In the genomic region with DNA sequence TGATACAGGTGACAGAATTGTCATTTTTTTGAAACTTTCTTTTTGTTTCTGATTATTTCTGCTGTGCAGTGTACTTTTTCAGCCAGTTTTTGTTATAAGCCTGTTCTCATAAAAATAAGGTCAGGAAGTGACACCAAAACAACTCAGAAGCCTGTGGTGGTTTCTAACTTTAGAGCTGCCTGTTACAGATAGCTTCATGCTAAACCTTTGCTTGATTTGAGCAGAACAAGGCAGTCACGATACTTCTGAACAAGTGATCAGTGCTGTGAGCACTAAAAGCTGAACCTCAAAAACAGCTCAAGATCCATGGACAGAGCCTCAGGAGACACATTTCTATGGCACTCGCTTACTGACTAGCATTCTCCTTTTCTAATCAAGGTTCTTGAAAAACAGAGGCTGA, we compare ENCODE assay signal across 15 cellular contexts.
DNase-seq lines count a peak whose midpoint lies in the region; ATAC-seq and TF ChIP-seq lines count a peak whose summit lies in the region.
"Had no signal": no experiment of that assay in that cellular context is flagged by ENCODE, and none has a peak within 500 bp of the region (broad histone marks: within the 10 kb centered on the region; RNA-seq: fewer than 3 reads in every experiment).

No MANE protein-coding gene starts in this region.

- H3K36me3 Mint-ChIP-seq in CD4-positive, alpha-beta memory T cell, result peaks cover 11 to 13% of the 10 kb centered on the region in 2 donors
- peaks cover 35% of the 10 kb centered on the region for H3K36me3 Mint-ChIP-seq in effector memory CD8-positive, alpha-beta T cell (ENCODE audit: insufficient read depth)
- H3K36me3 Mint-ChIP-seq in HFFc6 (ENCODE audit: low read depth), result no peaks in the 10 kb centered on the region

- no peaks in the 10 kb centered on the region for H3K27me3 Mint-ChIP-seq in CD4-positive, alpha-beta memory T cell
- H3K27me3 Mint-ChIP-seq in effector memory CD8-positive, alpha-beta T cell, result no peaks in the 10 kb centered on the region
- peaks cover 6% of the 10 kb centered on the region for H3K27me3 Mint-ChIP-seq in HFFc6 (ENCODE audit: insufficient read depth)

- H3K9me3 ChIP-seq in CD4-positive, alpha-beta memory T cell (ENCODE audit: control insufficient read depth in 1 of 2, low read length in 2 of 2), result no peaks in the 10 kb centered on the region
- H3K9me3 ChIP-seq: heart right ventricle had no signal

- POLR2A ChIA-PET in CD4-positive, alpha-beta memory T cell (lab: Charles Lee; ENCODE audit: partially characterized antibody), result interaction anchor here (0.6 to 5.5 kb wide), 31 partner anchors 8 to 303 kb away, joined by 3 to 85 read pairs (median 4); a partner anchor contains a TSS

- H3K9me3 Mint-ChIP-seq in CD4-positive, alpha-beta memory T cell, result no peaks in the 10 kb centered on the region
- H3K9me3 Mint-ChIP-seq in effector memory CD8-positive, alpha-beta T cell, result no peaks in the 10 kb centered on the region
- no peaks in the 10 kb centered on the region for H3K9me3 Mint-ChIP-seq in HFFc6
- H3K9me3 Mint-ChIP-seq: endodermal cell had no signal

- CTCF ChIA-PET in CD4-positive, alpha-beta memory T cell (lab: Charles Lee; ENCODE audit: partially characterized antibody), result interaction anchor here (0.8 to 3.1 kb wide), 15 partner anchors 10 to 434 kb away, joined by 3 to 22 read pairs (median 4); no protein-coding TSS in a partner anchor

- no peaks in the 10 kb centered on the region for H3K27me3 ChIP-seq in CD4-positive, alpha-beta memory T cell (ENCODE audit: insufficient read depth, low read length)
- H3K27me3 ChIP-seq: heart right ventricle had no signal

- ATAC-seq in GM18519 (IDR thresholded peaks at IDR 0.05; ENCODE audit: low FRiP score, unreplicated experiment), result peak; percentile 82
- peak; percentile 85 for ATAC-seq in effector memory CD8-positive, alpha-beta T cell (replicated peaks)
- no peak for ATAC-seq in GM21717 (IDR thresholded peaks at IDR 0.05; ENCODE audit: unreplicated experiment)

- no peaks in the 10 kb centered on the region for H3K36me3 ChIP-seq in CD4-positive, alpha-beta memory T cell (ENCODE audit: insufficient read depth, low read length)
- H3K36me3 ChIP-seq: heart right ventricle had no signal

- TF ChIP-seq CTCF in HFFc6 (IDR thresholded peaks at IDR 0.05), result no peak

- intact Hi-C loops in CD4-positive, alpha-beta memory T cell (cut with micrococcal nuclease), result loop anchor here (1.0 to 5.0 kb wide), 5 partner anchors 13 to 81 kb away; a partner anchor contains a TSS

- no peak overlapping the region for H3K4me3 ChIP-seq in CD4-positive, alpha-beta memory T cell (ENCODE audit: low read length in 2 of 2)
- H3K4me3 ChIP-seq: heart right ventricle had no signal

- H3K4me1 Mint-ChIP-seq in CD4-positive, alpha-beta memory T cell, result peaks cover 65 to 90% (median 78%) of the 10 kb centered on the region in 4 donors
- H3K4me1 Mint-ChIP-seq in effector memory CD8-positive, alpha-beta T cell (ENCODE audit: low read depth in 2 of 2), result peaks cover 58 to 80% of the 10 kb centered on the region in 2 donors
- H3K4me1 Mint-ChIP-seq in HFFc6 (ENCODE audit: low read depth), result no peaks in the 10 kb centered on the region

- peak overlapping the region; percentile 65 to 97 (median 93) for H3K27ac Mint-ChIP-seq in CD4-positive, alpha-beta memory T cell
- peak overlapping the region; percentile 82 to 93 for H3K27ac Mint-ChIP-seq in effector memory CD8-positive, alpha-beta T cell
- no peak overlapping the region for H3K27ac Mint-ChIP-seq in HFFc6
- H3K27ac Mint-ChIP-seq: endodermal cell had no signal

- peaks cover 96% of the 10 kb centered on the region for H3K4me1 ChIP-seq in CD4-positive, alpha-beta memory T cell (ENCODE audit: insufficient read depth, low read length)

- DNase-seq in CD4-positive, alpha-beta memory T cell, result peak; percentile 49 to 69 (median 59)
- DNase-seq in LHCN-M2 (ENCODE audit: low read depth) (peak; percentile 7), HFFc6 (no peak), HUDEP-2 (lab: John Stamatoyannopoulos, UW; ENCODE audit: unreplicated experiment in 76 of 76) (no peak), DMS114 treated with DMSO at 0.1 percent for 48 hours (lab: John Stamatoyannopoulos, UW; ENCODE audit: unreplicated experiment) (no peak)
- DNase-seq in effector memory CD8-positive, alpha-beta T cell, result peak in 2 of 3 experiments; percentile 25 to 37
- DNase-seq: endodermal cell; heart right ventricle; MV-4-11; NCI-H82; stimulated activated CD4-positive, alpha-beta T cell treated with anti-CD3 and anti-CD28 coated beads, Interleukin-1b, Interleukin-23, amount 100 ng/mL, for 48 hours; stimulated activated naive CD4-positive, alpha-beta T cell treated with Interleukin-2 at 50 U/mL for 16 hours had no signal

- peak overlapping the region; percentile 59 to 88 (median 70) for H3K4me3 Mint-ChIP-seq in CD4-positive, alpha-beta memory T cell
- peak overlapping the region; percentile 54 to 69 for H3K4me3 Mint-ChIP-seq in effector memory CD8-positive, alpha-beta T cell
- H3K4me3 Mint-ChIP-seq in HFFc6, result no peak overlapping the region
- H3K4me3 Mint-ChIP-seq: endodermal cell had no signal

- peak overlapping the region; percentile 52 for H3K27ac ChIP-seq in CD4-positive, alpha-beta memory T cell (ENCODE audit: low read depth, low read length)
- H3K27ac ChIP-seq: C4-2B had no signal

Comparison
In these comparisons a context has a peak if more than half of its experiments do, and no peak if none do; other contexts are left out.
1. DNase-seq: peak in CD4-positive, alpha-beta memory T cell (5 of 5), LHCN-M2 (single experiment) and effector memory CD8-positive, alpha-beta T cell (2 of 3); none in HFFc6 (single experiment), HUDEP-2 (0 of 76) and DMS114 treated with DMSO at 0.1 percent for 48 hours (single experiment).